ENCODE assay signal across 14 cellular contexts in genomic region chr4:139018971-139019758, GRCh38. TPM values are rescaled to one million over a fixed set of nuclear protein-coding genes. Genes with fewer than 3 reads are reported as not detected.
DNase-seq lines count a peak whose midpoint lies in the region; ATAC-seq and FAIRE-seq lines count a peak whose summit lies in the region.
"Had no signal": no experiment of that assay in that cellular context is flagged by ENCODE, and none has a peak within 500 bp of the region (broad histone marks: within the 10 kb centered on the region; RNA-seq: fewer than 3 reads in every experiment).

No MANE protein-coding gene starts in this region.

- no peak for ATAC-seq in stimulated activated naive CD8-positive, alpha-beta T cell treated with anti-CD3 and anti-CD28 coated beads, Interleukin-15, amount 100 ng/mL, for 72 hours
- ATAC-seq in HG03039 (IDR thresholded peaks at IDR 0.05; ENCODE audit: unreplicated experiment), result no peak
- ATAC-seq: activated T-cell treated with anti-CD3 and anti-CD28 coated beads, Interleukin-2, amount 50 U/mL, for 4 hours had no signal

- peaks cover 45% of the 10 kb centered on the region for H3K4me1 Mint-ChIP-seq in stimulated activated naive CD8-positive, alpha-beta T cell treated with anti-CD3 and anti-CD28 coated beads, Interleukin-15, Interleukin-2, amounts not matched to agents 100 ng/mL and 50 ng/mL, for 24 hours (ENCODE audit: low read depth)
- peaks cover 47% of the 10 kb centered on the region for H3K4me1 Mint-ChIP-seq in stimulated activated naive CD8-positive, alpha-beta T cell treated with anti-CD3 and anti-CD28 coated beads, Interleukin-15, amount 100 ng/mL, for 72 hours

- no peaks in the 10 kb centered on the region for H3K27me3 ChIP-seq in SJCRH30
- H3K27me3 ChIP-seq: testis had no signal

- no peaks in the 10 kb centered on the region for H3K9me3 Mint-ChIP-seq in stimulated activated naive CD8-positive, alpha-beta T cell treated with anti-CD3 and anti-CD28 coated beads, Interleukin-15, Interleukin-2, amounts not matched to agents 100 ng/mL and 50 ng/mL, for 24 hours
- H3K9me3 Mint-ChIP-seq in stimulated activated naive CD8-positive, alpha-beta T cell treated with anti-CD3 and anti-CD28 coated beads, Interleukin-15, amount 100 ng/mL, for 72 hours, result no peaks in the 10 kb centered on the region
- H3K9me3 Mint-ChIP-seq: activated T-cell treated with anti-CD3 and anti-CD28 coated beads, Interleukin-2, amount 50 U/mL, for 4 hours; naive B cell had no signal

- no peak for FAIRE-seq in urothelium cell line (lab: Jason Lieb, UNC)
- FAIRE-seq: A204.1 had no signal

- H3K27me3 Mint-ChIP-seq in stimulated activated naive CD8-positive, alpha-beta T cell treated with anti-CD3 and anti-CD28 coated beads, Interleukin-15, Interleukin-2, amounts not matched to agents 100 ng/mL and 50 ng/mL, for 24 hours, result no peaks in the 10 kb centered on the region
- no peaks in the 10 kb centered on the region for H3K27me3 Mint-ChIP-seq in stimulated activated naive CD8-positive, alpha-beta T cell treated with anti-CD3 and anti-CD28 coated beads, Interleukin-15, amount 100 ng/mL, for 72 hours
- H3K27me3 Mint-ChIP-seq: naive B cell had no signal

- H3K36me3 Mint-ChIP-seq in stimulated activated naive CD8-positive, alpha-beta T cell treated with anti-CD3 and anti-CD28 coated beads, Interleukin-15, Interleukin-2, amounts not matched to agents 100 ng/mL and 50 ng/mL, for 24 hours (ENCODE audit: low read depth), result peaks cover 36% of the 10 kb centered on the region
- H3K36me3 Mint-ChIP-seq: naive B cell had no signal

- H3K9me3 ChIP-seq in SJCRH30 (replicated peaks), result no peaks in the 10 kb centered on the region
- H3K9me3 ChIP-seq: testis had no signal

- DNase-seq in stimulated activated naive CD8-positive, alpha-beta T cell treated with anti-CD3 and anti-CD28 coated beads, Interleukin-15, amount 100 ng/mL, for 72 hours, result no peak
- DNase-seq in SJCRH30, result peak; percentile 9 to 36
- peak; percentile 83 for DNase-seq in fibroblast of peridontal ligament (ENCODE audit: extremely low read depth)
- no peak for DNase-seq in urothelium cell line (ENCODE audit: low spot score)
- no peak for DNase-seq in stimulated activated CD4-positive, alpha-beta T cell treated with anti-CD3 and anti-CD28 coated beads, Interleukin-15, amount 100 ng/mL, for 24 hours
- no peak for DNase-seq in globus pallidus (ENCODE audit: low spot score)
- DNase-seq: activated T-cell treated with anti-CD3 and anti-CD28 coated beads, Interleukin-2, amount 50 U/mL, for 4 hours; cerebellar nuclear complex; naive B cell; stimulated activated CD4-positive, alpha-beta T cell treated with anti-CD3 and anti-CD28 coated beads, Interleukin-2, amount 100 ng/mL, for 48 hours; testis had no signal

- peak overlapping the region; percentile 69 for H3K4me3 Mint-ChIP-seq in stimulated activated naive CD8-positive, alpha-beta T cell treated with anti-CD3 and anti-CD28 coated beads, Interleukin-15, Interleukin-2, amounts not matched to agents 100 ng/mL and 50 ng/mL, for 24 hours
- H3K4me3 Mint-ChIP-seq in stimulated activated naive CD8-positive, alpha-beta T cell treated with anti-CD3 and anti-CD28 coated beads, Interleukin-15, amount 100 ng/mL, for 72 hours, result peak overlapping the region in 1 of 2 donors; percentile 39

- H3K4me1 ChIP-seq in SJCRH30, result peaks cover 11% of the 10 kb centered on the region

- peaks cover 4% of the 10 kb centered on the region; the same call in 1 of the 2 replicates for H3K36me3 ChIP-seq in SJCRH30

- H3K4me3 ChIP-seq in SJCRH30, result no peak overlapping the region
- H3K4me3 ChIP-seq: testis had no signal

- no peak overlapping the region for H3K27ac Mint-ChIP-seq in stimulated activated naive CD8-positive, alpha-beta T cell treated with anti-CD3 and anti-CD28 coated beads, Interleukin-15, Interleukin-2, amounts not matched to agents 100 ng/mL and 50 ng/mL, for 24 hours
- H3K27ac Mint-ChIP-seq in stimulated activated naive CD8-positive, alpha-beta T cell treated with anti-CD3 and anti-CD28 coated beads, Interleukin-15, amount 100 ng/mL, for 72 hours, result no peak overlapping the region

- no peak overlapping the region for H3K27ac ChIP-seq in SJCRH30
- H3K27ac ChIP-seq: testis had no signal

RNA-seq across cellular contexts. Expression of gene NOCT, which starts 3.6 kb away (rescaled TPM):
- total RNA-seq in SJCRH30 (2014; rRNA removed; shearing (Covaris generic)), result 12.8 and 13.8 TPM in 2 replicates

Comparison
In these comparisons a context has a peak if more than half of its experiments do, and no peak if none do; other contexts are left out.
1. DNase-seq: peak in SJCRH30 (2 of 2) and fibroblast of peridontal ligament (single experiment); none in stimulated activated naive CD8-positive, alpha-beta T cell treated with anti-CD3 and anti-CD28 coated beads, Interleukin-15, amount 100 ng/mL, for 72 hours (0 of 2), urothelium cell line (single experiment), stimulated activated CD4-positive, alpha-beta T cell treated with anti-CD3 and anti-CD28 coated beads, Interleukin-15, amount 100 ng/mL, for 24 hours (single experiment) and globus pallidus (single experiment).